10 cellular contexts compared by ENCODE assay signal in the genomic region with DNA sequence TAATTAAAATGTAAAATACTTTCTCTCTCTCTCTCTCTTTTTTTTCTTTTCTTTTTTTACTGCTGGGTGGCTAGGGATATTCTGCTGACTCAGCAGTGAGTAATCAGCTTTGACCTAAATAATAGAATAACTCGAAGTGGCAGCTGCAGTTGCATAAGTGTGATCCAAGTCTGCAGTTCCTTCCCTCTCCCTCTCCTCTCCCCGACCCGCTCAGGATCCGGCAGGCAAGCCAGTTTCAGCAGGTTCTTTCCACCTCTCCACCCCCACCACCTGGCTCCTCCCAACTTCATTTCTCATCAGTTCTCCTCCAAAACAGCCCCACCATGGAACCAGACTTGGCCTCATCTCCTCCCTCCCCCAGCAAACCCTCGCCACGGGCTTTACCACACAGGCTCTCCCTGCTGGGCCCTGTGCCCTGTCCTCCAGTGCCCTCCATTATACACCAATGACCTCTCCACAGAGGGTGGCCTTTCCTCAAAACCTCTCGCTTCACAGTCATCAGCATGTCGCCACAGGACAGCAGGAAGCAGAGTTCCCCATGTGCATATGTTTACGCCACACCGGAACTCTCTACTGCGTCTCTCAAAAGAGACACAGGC. TPM values are rescaled to one million over a fixed set of nuclear protein-coding genes. Genes with fewer than 3 reads are reported as not detected.
DNase-seq lines count a peak whose midpoint lies in the region; ATAC-seq, FAIRE-seq and TF ChIP-seq lines count a peak whose summit lies in the region.
"Had no signal": no experiment of that assay in that cellular context is flagged by ENCODE, and none has a peak within 500 bp of the region (broad histone marks: within the 10 kb centered on the region; RNA-seq: fewer than 3 reads in every experiment).

No MANE protein-coding gene starts in this region.

- intact Hi-C loops in mammary epithelial cell (cut with micrococcal nuclease), result loop anchor here (1.0 to 2.0 kb wide), 2 partner anchors 10 to 22 kb away; a partner anchor contains a TSS
- intact Hi-C loops in kidney (cut with DNase I), result no loop called here

- no TSS peak for BruUV-seq in mammary epithelial cell (replicated peaks; lab: Mats Ljungman, UMichigan)

- no peak for FAIRE-seq in kidney (lab: Jason Lieb, UNC)

- in situ Hi-C loops in mammary epithelial cell (cut with MboI; ENCODE audit: low sequenced_read_pairs in 2 of 2), result no loop called here

- H3K4me3 ChIP-seq in mammary epithelial cell (replicated peaks in 1 of 3; ENCODE audit: insufficient read depth in 1 of 3, low read depth in 2 of 3, low read length in 3 of 3) (no peak overlapping the region), kidney (ENCODE audit: low read length in 2 of 2) (no peak overlapping the region)
- H3K4me3 ChIP-seq: SJCRH30 had no signal

- peak; percentile 8 for DNase-seq in NK-92 treated with Interleukin-12 subunit alpha and Interleukin-12 subunit beta, amount 100 ng/mL, for 24 hours (lab: John Stamatoyannopoulos, UW)
- no peak for DNase-seq in NK-92 (lab: John Stamatoyannopoulos, UW; ENCODE audit: unreplicated experiment)
- DNase-seq in mammary epithelial cell, result peak; percentile 84
- peak; percentile 86 for DNase-seq in kidney
- DNase-seq in stromal cell of bone marrow (ENCODE audit: low read depth), result peak; percentile 87
- DNase-seq in SHP77 (lab: John Stamatoyannopoulos, UW), result no peak

- H3K36me3 ChIP-seq in mammary epithelial cell (ENCODE audit: insufficient read depth, low read length), result no peaks in the 10 kb centered on the region
- H3K36me3 ChIP-seq in kidney (ENCODE audit: control insufficient read depth in 1 of 2, insufficient read depth in 2 of 2, low read length in 2 of 2), result peaks cover 14 to 15% of the 10 kb centered on the region in 2 donors
- H3K36me3 ChIP-seq: SJCRH30 had no signal

- CTCF ChIA-PET in mammary epithelial cell (lab: Charles Lee; ENCODE audit: low non-redundant PET), result no interaction called here

- H3K79me2 ChIP-seq in mammary epithelial cell (ENCODE audit: insufficient read depth, low read length), result no peaks in the 10 kb centered on the region

- H3K27ac ChIP-seq in mammary epithelial cell (ENCODE audit: insufficient read depth, low read depth, low read length) (no peak overlapping the region), kidney (ENCODE audit: low read depth in 2 of 2, low read length in 2 of 2) (peak overlapping the region; percentile 75 to 78)
- H3K27ac ChIP-seq: SJCRH30 had no signal

- H3K9ac ChIP-seq in mammary epithelial cell (ENCODE audit: insufficient read depth, low read length), result no peak overlapping the region
- H3K9ac ChIP-seq in kidney (ENCODE audit: low read length in 2 of 2), result peak overlapping the region in 1 of 2 donors; percentile 46

- ATAC-seq in HG03571 (IDR thresholded peaks at IDR 0.05; ENCODE audit: unreplicated experiment) (no peak), HG02610 (IDR thresholded peaks at IDR 0.05; ENCODE audit: unreplicated experiment) (no peak)

- H3K4me1 ChIP-seq in mammary epithelial cell (ENCODE audit: insufficient read depth, low read length) (peaks cover 9% of the 10 kb centered on the region), kidney (ENCODE audit: control insufficient read depth in 1 of 2, insufficient read depth in 1 of 2, low read depth in 1 of 2, low read length in 2 of 2) (peaks cover 3 to 9% of the 10 kb centered on the region in 2 donors)
- H3K4me1 ChIP-seq: SJCRH30 had no signal

- peak overlapping the region; percentile 56 for H3K4me2 ChIP-seq in mammary epithelial cell (ENCODE audit: insufficient read depth, low read depth, low read length)

- TF ChIP-seq CTCF in mammary epithelial cell (conservative IDR thresholded peaks at IDR 0.05 in 1 of 2, IDR thresholded peaks at IDR 0.05 in 1 of 2; ENCODE audit: extremely low read depth in 1 of 2, insufficient read depth in 1 of 2, low read depth in 1 of 2, low read length in 2 of 2), result no peak
- no peak for TF ChIP-seq CTCF in kidney (IDR thresholded peaks at IDR 0.05; ENCODE audit: borderline replicate concordance, extremely low read depth, insufficient read depth)

- WGBS in mammary epithelial cell (ENCODE audit: low coverage, missing lambda C conversion rate), result 44% methylated on average over 10 of the region's 11 CpGs

- no peaks in the 10 kb centered on the region for H3K27me3 ChIP-seq in mammary epithelial cell (ENCODE audit: insufficient read depth, low read length)

- H4K20me1 ChIP-seq in mammary epithelial cell (ENCODE audit: insufficient read depth, low read length), result no peaks in the 10 kb centered on the region

- dilution Hi-C loops in mammary epithelial cell (cut with HindIII; ENCODE audit: low sequenced_read_pairs), result no loop called here

- peak overlapping the region; percentile 38 for H2AFZ ChIP-seq in mammary epithelial cell (ENCODE audit: low read depth, low read length)

- H3K9me3 ChIP-seq in mammary epithelial cell (replicated peaks; ENCODE audit: insufficient read depth, low read length) (no peaks in the 10 kb centered on the region), kidney (ENCODE audit: control insufficient read depth in 1 of 2, low read length in 2 of 2) (no peaks in the 10 kb centered on the region)
- H3K9me3 ChIP-seq: SJCRH30 had no signal

RNA-seq across cellular contexts. Expression of a gene that starts 22.4 kb away (rescaled TPM):
- 10 to 100 TPM; 25.3 to 74.5 TPM for total RNA-seq in mammary epithelial cell
- 27.0 TPM for polyA plus RNA-seq in mammary epithelial cell
- 110 TPM for polyA minus RNA-seq in mammary epithelial cell
- total RNA-seq in kidney, result 22.9 TPM
- polyA plus RNA-seq in kidney (ENCODE audit: insufficient read depth, low read depth, low replicate concordance), result 210 TPM

RNA-seq across cellular contexts. Expression of a gene that starts 42.0 kb away (rescaled TPM):
- not detected for total RNA-seq in mammary epithelial cell
- not detected for polyA plus RNA-seq in mammary epithelial cell
- not detected for polyA minus RNA-seq in mammary epithelial cell
- not detected for total RNA-seq in kidney
- not detected for polyA plus RNA-seq in kidney (ENCODE audit: insufficient read depth, low read depth, low replicate concordance)
- total RNA-seq: SJCRH30 had no signal
- polyA plus RNA-seq: BJ had no signal

RNA-seq across cellular contexts. Expression of a gene that starts 56.2 kb away (rescaled TPM):
- total RNA-seq in mammary epithelial cell (not detected), kidney (not detected)
- polyA plus RNA-seq in mammary epithelial cell (not detected), kidney (ENCODE audit: insufficient read depth, low read depth, low replicate concordance) (not detected)
- not detected for polyA minus RNA-seq in mammary epithelial cell
- total RNA-seq: SJCRH30 had no signal

Comparison
In these comparisons a context has a peak if more than half of its experiments do, and no peak if none do; other contexts are left out.
1. DNase-seq: peak in NK-92 treated with Interleukin-12 subunit alpha and Interleukin-12 subunit beta, amount 100 ng/mL, for 24 hours (single experiment), mammary epithelial cell (single experiment), kidney (single experiment) and stromal cell of bone marrow (single experiment); none in NK-92 (single experiment) and SHP77 (0 of 2).